19 cellular contexts compared by ENCODE assay signal in genomic region chr20:19773471-19773870, GRCh38. TPM values are rescaled to one million over a fixed set of nuclear protein-coding genes. Genes with fewer than 3 reads are reported as not detected.
DNase-seq lines count a peak whose midpoint lies in the region; ATAC-seq, FAIRE-seq and TF ChIP-seq lines count a peak whose summit lies in the region.
"Had no signal": no experiment of that assay in that cellular context is flagged by ENCODE, and none has a peak within 500 bp of the region (broad histone marks: within the 10 kb centered on the region; RNA-seq: fewer than 3 reads in every experiment).

No MANE protein-coding gene starts in this region.

- no peak overlapping the region for H3K14ac ChIP-seq in IMR-90 (replicated peaks; ENCODE audit: low read depth, low read length)
- H3K14ac ChIP-seq in mesenchymal stem cell (ENCODE audit: low read length in 2 of 2), result no peak overlapping the region

- CTCF ChIA-PET in IMR-90 (lab: Yijun Ruan, JAX), result interaction anchor here (1.1 kb wide), 1 partner anchor 11 kb away, joined by 4 read pairs; no protein-coding TSS in a partner anchor

- WGBS in IMR-90 (ENCODE audit: extremely low coverage in 2 of 2, insufficient read length in 1 of 2), 2 experiments, result no CpG with 5 or more reads among the region's 4 CpGs
- WGBS in mesenchymal stem cell, result 94% methylated on average over 2 of the region's 4 CpGs

- H3K9me1 ChIP-seq in IMR-90 (ENCODE audit: insufficient read depth, low read length), result peaks cover 16% of the 10 kb centered on the region

- H3K4ac ChIP-seq in IMR-90 (ENCODE audit: low read depth, low read length) (no peak overlapping the region), mesenchymal stem cell (ENCODE audit: low read depth in 1 of 2, low read length in 2 of 2) (peak overlapping the region in 1 of 2 experiments; percentile 37)

- H2AK9ac ChIP-seq in IMR-90 (replicated peaks; ENCODE audit: low read depth, low read length, poor library complexity), result peak overlapping the region; percentile 26

- H3K4me1 ChIP-seq in left ventricle myocardium inferior (peaks cover 90% of the 10 kb centered on the region), IMR-90 (ENCODE audit: control insufficient read depth, insufficient read depth, low read length) (peaks cover 14% of the 10 kb centered on the region), mesenchymal stem cell (ENCODE audit: control insufficient read depth, insufficient read depth, low read depth, low read length) (peaks cover 35% of the 10 kb centered on the region), HAP-1 (peaks cover 4% of the 10 kb centered on the region)
- H3K4me1 ChIP-seq: BE2C had no signal

- H4K91ac ChIP-seq in IMR-90 (ENCODE audit: insufficient read depth, low read depth, low read length) (no peak overlapping the region), mesenchymal stem cell (ENCODE audit: low read length) (no peak overlapping the region)

- in situ Hi-C loops in IMR-90 (cut with MboI; ENCODE audit: low sequenced_read_pairs), result no loop called here
- in situ Hi-C loops in HAP-1 (cut with MboI; ENCODE audit: low sequenced_read_pairs), result no loop called here

- H3K9ac ChIP-seq in IMR-90 (ENCODE audit: low read depth, low read length) (no peak overlapping the region), mesenchymal stem cell (ENCODE audit: low read length) (no peak overlapping the region)

- H3K4me2 ChIP-seq in IMR-90 (ENCODE audit: low read depth, low read length) (no peak overlapping the region), mesenchymal stem cell (ENCODE audit: low read length, poor library complexity, severe bottlenecking) (no peak overlapping the region)

- peaks cover 9% of the 10 kb centered on the region for H3K36me3 ChIP-seq in left ventricle myocardium inferior
- peaks cover 4% of the 10 kb centered on the region for H3K36me3 ChIP-seq in IMR-90 (ENCODE audit: control insufficient read depth, insufficient read depth, low read length)
- H3K36me3 ChIP-seq in mesenchymal stem cell (ENCODE audit: control insufficient read depth in 1 of 2, insufficient read depth in 2 of 2, low read depth in 1 of 2, low read length in 2 of 2), result peaks cover 2 to 30% of the 10 kb centered on the region in 2 experiments
- H3K36me3 ChIP-seq in HAP-1 (replicated peaks), result no peaks in the 10 kb centered on the region
- H3K36me3 ChIP-seq: BE2C had no signal

- DNase-seq in left ventricle myocardium inferior (no peak), Right ventricle myocardium inferior (ENCODE audit: missing footprints) (no peak), IMR-90 (no peak), mesenchymal stem cell (no peak), GM12892 (ENCODE audit: insufficient read length) (no peak), HAP-1 (ENCODE audit: low spot score in 2 of 2) (no peak)
- DNase-seq in activated naive CD4-positive, alpha-beta T cell treated with Interleukin-2 at 50 U/mL for 16 hours, result no peak
- DNase-seq: BE2C; CD4-positive, alpha-beta memory T cell; DMS153; DMS79 treated with DMSO at 0.1 percent for 48 hours; EL had no signal

- H3K27me3 ChIP-seq in left ventricle myocardium inferior (ENCODE audit: low read depth) (no peaks in the 10 kb centered on the region), IMR-90 (ENCODE audit: control insufficient read depth, insufficient read depth, low read length) (no peaks in the 10 kb centered on the region), mesenchymal stem cell (ENCODE audit: control insufficient read depth in 1 of 2, insufficient read depth in 1 of 2, low read length in 2 of 2) (no peaks in the 10 kb centered on the region), HAP-1 (ENCODE audit: low read depth) (no peaks in the 10 kb centered on the region)

- H4K20me1 ChIP-seq in IMR-90 (ENCODE audit: insufficient read depth, low read length), result peaks cover 11% of the 10 kb centered on the region

- TF ChIP-seq CTCF in left ventricle myocardium inferior (IDR thresholded peaks at IDR 0.05; ENCODE audit: borderline replicate concordance), result no peak
- TF ChIP-seq CTCF in IMR-90 (conservative IDR thresholded peaks at IDR 0.05; ENCODE audit: low read depth, low read length), result no peak

- H4K5ac ChIP-seq in IMR-90 (ENCODE audit: low read depth, low read length), result no peak overlapping the region

- H2BK15ac ChIP-seq in IMR-90 (ENCODE audit: low read depth, low read length) (no peak overlapping the region), mesenchymal stem cell (ENCODE audit: low read depth, poor library complexity, severe bottlenecking) (no peak overlapping the region)

- no peak for FAIRE-seq in GM12892 (lab: Jason Lieb, UNC)
- FAIRE-seq: D721Med, G401.6, GM12891, GM19239, H1 had no signal

- POLR2A ChIA-PET in IMR-90 (lab: Charles Lee; ENCODE audit: unreplicated experiment), result interaction anchor here (0.6 kb wide), 1 partner anchor 786 kb away, joined by 3 read pairs; no protein-coding TSS in a partner anchor

- H2BK20ac ChIP-seq in IMR-90 (ENCODE audit: low read depth, low read length), result no peak overlapping the region

- intact Hi-C loops in left ventricle myocardium inferior (cut with micrococcal nuclease), result no loop called here
- intact Hi-C loops in Right ventricle myocardium inferior (cut with DNase I), result no loop called here
- intact Hi-C loops in IMR-90 (cut with micrococcal nuclease), result no loop called here

- H2BK5ac ChIP-seq in IMR-90 (ENCODE audit: low read depth, low read length, poor library complexity, severe bottlenecking) (no peak overlapping the region), mesenchymal stem cell (ENCODE audit: low read depth, low read length, poor library complexity, severe bottlenecking) (no peak overlapping the region)

- H2BK120ac ChIP-seq in IMR-90 (ENCODE audit: low read depth, low read length), result no peak overlapping the region
- no peak overlapping the region for H2BK120ac ChIP-seq in mesenchymal stem cell (ENCODE audit: low read depth, low read length)

- dilution Hi-C loops in IMR-90 (cut with HindIII; ENCODE audit: low sequenced_read_pairs, unreplicated experiment), result no loop called here

- no peak overlapping the region for H3K18ac ChIP-seq in IMR-90 (ENCODE audit: low read depth, low read length)
- H3K18ac ChIP-seq in mesenchymal stem cell (ENCODE audit: low read depth in 1 of 2, low read length in 2 of 2), result no peak overlapping the region

- TF ChIP-seq RAD21 in IMR-90 (IDR thresholded peaks at IDR 0.05; ENCODE audit: low read length), result no peak

- no peaks in the 10 kb centered on the region for H3K9me3 ChIP-seq in left ventricle myocardium inferior (replicated peaks)
- H3K9me3 ChIP-seq in IMR-90 (ENCODE audit: control insufficient read depth, insufficient read depth, low read length), result no peaks in the 10 kb centered on the region
- H3K9me3 ChIP-seq in mesenchymal stem cell (ENCODE audit: control insufficient read depth, low read length), result no peaks in the 10 kb centered on the region
- H3K9me3 ChIP-seq in HAP-1, result no peaks in the 10 kb centered on the region
- H3K9me3 ChIP-seq: BE2C had no signal

- H3K23ac ChIP-seq in IMR-90 (ENCODE audit: low read depth, low read length) (no peak overlapping the region; the same call in 1 of the 2 replicates), mesenchymal stem cell (ENCODE audit: low read length in 2 of 2) (no peak overlapping the region)

- H3K4me3 ChIP-seq in left ventricle myocardium inferior, result no peak overlapping the region
- no peak overlapping the region for H3K4me3 ChIP-seq in IMR-90 (ENCODE audit: insufficient read depth, low read depth, low read length)
- no peak overlapping the region for H3K4me3 ChIP-seq in mesenchymal stem cell (ENCODE audit: insufficient read depth in 1 of 2, low read depth in 1 of 2, low read length in 2 of 2)
- no peak overlapping the region for H3K4me3 ChIP-seq in HAP-1

- no peak overlapping the region for H3K56ac ChIP-seq in IMR-90 (ENCODE audit: extremely low read depth, insufficient read depth, low read length)

- H4K8ac ChIP-seq in IMR-90 (ENCODE audit: low read depth in 2 of 2, low read length in 2 of 2), result no peak overlapping the region
- H4K8ac ChIP-seq in mesenchymal stem cell (ENCODE audit: low read length), result peak overlapping the region; percentile 57

- TF ChIP-seq POLR2A in IMR-90 (IDR thresholded peaks at IDR 0.05; ENCODE audit: low read depth, low read length) (no peak), GM12892 (IDR thresholded peaks at IDR 0.05; ENCODE audit: low read depth, low read length) (no peak)

- ATAC-seq in Right ventricle myocardium inferior (no peak), IMR-90 (ENCODE audit: low read depth) (no peak)
- ATAC-seq: HCT116 had no signal

- H3K27ac ChIP-seq in left ventricle myocardium inferior (replicated peaks) (peak overlapping the region; percentile 26), IMR-90 (ENCODE audit: insufficient read depth, low read length) (no peak overlapping the region), mesenchymal stem cell (ENCODE audit: low read length, poor library complexity, severe bottlenecking) (peak overlapping the region; percentile 11)
- H3K27ac ChIP-seq: C4-2B had no signal

- H2AFZ ChIP-seq in IMR-90 (replicated peaks; ENCODE audit: low read length, poor library complexity) (no peak overlapping the region), mesenchymal stem cell (ENCODE audit: low read depth, low read length) (no peak overlapping the region)

- no TSS peak for BruUV-seq in IMR-90 (replicated peaks; lab: Mats Ljungman, UMichigan)

- H3K79me1 ChIP-seq in IMR-90 (ENCODE audit: low read depth in 1 of 2, low read length in 2 of 2), result peaks cover 42 to 81% of the 10 kb centered on the region in 2 experiments
- peaks cover 31% of the 10 kb centered on the region for H3K79me1 ChIP-seq in mesenchymal stem cell (replicated peaks; ENCODE audit: low read length, poor library complexity, severe bottlenecking)

- H2AK5ac ChIP-seq in IMR-90 (ENCODE audit: low read depth, low read length), result no peak overlapping the region
- H2AK5ac ChIP-seq in mesenchymal stem cell (ENCODE audit: low read length, severe bottlenecking), result peak overlapping the region; percentile 74

- H2BK12ac ChIP-seq in mesenchymal stem cell (ENCODE audit: low read length in 2 of 2), result no peak overlapping the region

TF ChIP-seq in IMR-90, 13 proteins besides CTCF, POLR2A, EP300 and RAD21 (continues in another document):
- TF ChIP-seq RCOR1 (IDR thresholded peaks at IDR 0.05; ENCODE audit: insufficient replicate concordance, low read length) (no peak), MAZ (IDR thresholded peaks at IDR 0.05; ENCODE audit: borderline replicate concordance, low read depth, low read length) (no peak), FOS (IDR thresholded peaks at IDR 0.05; ENCODE audit: low read depth, low read length) (no peak), SMC3 (IDR thresholded peaks at IDR 0.05; ENCODE audit: low read depth, low read length) (no peak), MXI1 (IDR thresholded peaks at IDR 0.05; ENCODE audit: borderline replicate concordance, low read depth, low read length) (no peak), CHD1 (IDR thresholded peaks at IDR 0.05; ENCODE audit: low read depth, low read length) (no peak)

RNA-seq across cellular contexts. Expression of gene RIN2, which starts 15.4 kb away (rescaled TPM):
- 48.8 TPM for total RNA-seq in left ventricle myocardium inferior
- 54.5 TPM for total RNA-seq in Right ventricle myocardium inferior
- total RNA-seq in IMR-90 (2012; rRNA removed), result 61.4 and 72.2 TPM in 2 replicates
- polyA plus RNA-seq in IMR-90 (2012; rRNA removed), result 16.1 and 16.8 TPM in 2 replicates
- 7.9 and 9.9 TPM in 2 replicates for polyA plus RNA-seq in IMR-90 (2012; cell fraction: cytosol; rRNA removed)
- 14.3 and 33.4 TPM in 2 replicates for polyA plus RNA-seq in IMR-90 (2012; cell fraction: nucleus; rRNA removed; ENCODE audit: low replicate concordance)
- 44.5 TPM for polyA plus RNA-seq in mesenchymal stem cell (2013, experiment 1 of 2)
- 41.0 TPM for polyA plus RNA-seq in mesenchymal stem cell (2013, experiment 2 of 2)
- not detected for polyA plus RNA-seq in GM12892 (2012; ENCODE audit: missing spikeins)
- polyA plus RNA-seq: CD4-positive, alpha-beta memory T cell had no signal
